ENCODE assay signal across 8 cellular contexts in genomic region chr1:89757532-89757931, GRCh38.
DNase-seq lines count a peak whose midpoint lies in the region; ATAC-seq and TF ChIP-seq lines count a peak whose summit lies in the region.

No MANE protein-coding gene starts in this region.

- no peaks in the 10 kb centered on the region for H3K79me2 ChIP-seq in SK-N-SH (ENCODE audit: insufficient read depth)

- H3K9ac ChIP-seq in SK-N-SH (no peak overlapping the region), skeletal muscle tissue (ENCODE audit: low read depth in 1 of 3, low read length in 3 of 3) (peak overlapping the region in 1 of 3 donors; percentile 16)

- intact Hi-C loops in CD4-positive, alpha-beta T cell (cut with DNase I, micrococcal nuclease) = loop anchor here (5.0 kb wide), 2 partner anchors 35 to 40 kb away; no protein-coding TSS in a partner anchor
- intact Hi-C loops in esophagus squamous epithelium (cut with DNase I) = no loop called here

- no peak for TF ChIP-seq EP300 in SK-N-SH (IDR thresholded peaks at IDR 0.05; ENCODE audit: borderline replicate concordance in 1 of 2, low read depth in 1 of 2, low read length in 1 of 2)

- TF ChIP-seq POLR2A in esophagus squamous epithelium (IDR thresholded peaks at IDR 0.05) = no peak

- CTCF ChIA-PET in CD4-positive, alpha-beta T cell (lab: Charles Lee) = interaction anchor here (1.2 to 2.0 kb wide), 4 partner anchors 98 to 147 kb away, joined by 4 to 6 read pairs (median 5); partner anchors contain the start of gene LRRC8C
- CTCF ChIA-PET in SK-N-SH (lab: Yijun Ruan, JAX) = interaction anchor here (1.1 to 16.7 kb wide), 8 partner anchors 9 to 274 kb away, joined by 3 to 265 read pairs (median 4); partner anchors contain the start of gene LRRC8C

- H3K27me3 Mint-ChIP-seq in CD4-positive, alpha-beta T cell = no peaks in the 10 kb centered on the region

- H3K27me3 ChIP-seq in CD4-positive, alpha-beta T cell (ENCODE audit: control insufficient read depth, insufficient read depth, low read length) = no peaks in the 10 kb centered on the region
- H3K27me3 ChIP-seq in SK-N-SH (ENCODE audit: insufficient read depth) (no peaks in the 10 kb centered on the region), esophagus squamous epithelium (peaks cover 0 to 4% (median 0%) of the 10 kb centered on the region in 4 donors), skeletal muscle tissue (ENCODE audit: control insufficient read depth in 3 of 3, insufficient read depth in 3 of 3, low read length in 3 of 3) (no peaks in the 10 kb centered on the region)

- peak overlapping the region; percentile 64 for H3K27ac ChIP-seq in CD4-positive, alpha-beta T cell (ENCODE audit: low read depth, low read length)
- 0 out of 4 replicates have a peak overlapping the region, but pooled peaks of 1 of the 2 experiments have one; percentile 28 for H3K27ac ChIP-seq in SK-N-SH (ENCODE audit: low read depth in 2 of 2, low read length in 1 of 2)
- peak overlapping the region in 3 of 4 donors; percentile 9 to 70 (median 29) for H3K27ac ChIP-seq in esophagus squamous epithelium
- peak overlapping the region; percentile 25 for H3K27ac ChIP-seq in skeletal muscle tissue (ENCODE audit: low read depth, low read length)

- peak overlapping the region; percentile 86 for H3K27ac Mint-ChIP-seq in CD4-positive, alpha-beta T cell

- TF ChIP-seq CTCF in CD4-positive, alpha-beta T cell (IDR thresholded peaks at IDR 0.05) = no peak
- TF ChIP-seq CTCF in SK-N-SH (IDR thresholded peaks at IDR 0.05) = no peak
- TF ChIP-seq CTCF in esophagus squamous epithelium (IDR thresholded peaks at IDR 0.05) = no peak
- no peak for TF ChIP-seq CTCF in omental fat pad (IDR thresholded peaks at IDR 0.05)

- H3K4me1 ChIP-seq in SK-N-SH (ENCODE audit: control insufficient read depth in 1 of 2, insufficient read depth in 2 of 2, low read depth in 1 of 2, low read length in 1 of 2) (peaks cover 12 to 25% of the 10 kb centered on the region in 2 experiments; a peak in 3 of 4 replicates), esophagus squamous epithelium (peaks cover 4 to 24% (median 19%) of the 10 kb centered on the region in 3 donors), skeletal muscle tissue (ENCODE audit: control insufficient read depth in 3 of 3, insufficient read depth in 3 of 3, low read length in 3 of 3) (peaks cover 16 to 26% (median 23%) of the 10 kb centered on the region in 3 donors)

- peak; percentile 74 for ATAC-seq in CD4-positive, alpha-beta T cell (ENCODE audit: poor library complexity)
- no peak for ATAC-seq in omental fat pad (ENCODE audit: low FRiP score)
- no peak for ATAC-seq in HG03039 (IDR thresholded peaks at IDR 0.05; ENCODE audit: unreplicated experiment)

- H3F3A ChIP-seq in SK-N-SH (replicated peaks; ENCODE audit: insufficient read depth) = no peaks in the 10 kb centered on the region

- H3K36me3 ChIP-seq in SK-N-SH (replicated peaks in 1 of 2; ENCODE audit: control insufficient read depth in 1 of 2, insufficient read depth in 2 of 2, low read length in 1 of 2) = no peaks in the 10 kb centered on the region
- no peaks in the 10 kb centered on the region for H3K36me3 ChIP-seq in esophagus squamous epithelium
- H3K36me3 ChIP-seq in skeletal muscle tissue (ENCODE audit: control insufficient read depth in 3 of 3, insufficient read depth in 3 of 3, low read length in 3 of 3) = no peaks in the 10 kb centered on the region

- H3K4me2 ChIP-seq in SK-N-SH = no peak overlapping the region

- no peaks in the 10 kb centered on the region for H3K9me3 Mint-ChIP-seq in CD4-positive, alpha-beta T cell

- peak in 7 of 10 experiments; percentile 15 to 41 (median 32) for DNase-seq in CD4-positive, alpha-beta T cell
- DNase-seq in HCEC 1CT (peak; percentile 11), SK-N-SH (peak; percentile 35), esophagus squamous epithelium (lab: John Stamatoyannopoulos, UW) (no peak), omental fat pad (ENCODE audit: low spot score) (no peak), NCI-H2196 treated with DMSO at 0.1 percent for 48 hours (lab: John Stamatoyannopoulos, UW; ENCODE audit: unreplicated experiment) (no peak)

- no peaks in the 10 kb centered on the region for H3K9me3 ChIP-seq in CD4-positive, alpha-beta T cell (ENCODE audit: control insufficient read depth, low read length)
- H3K9me3 ChIP-seq in SK-N-SH (no peaks in the 10 kb centered on the region), esophagus squamous epithelium (no peaks in the 10 kb centered on the region), skeletal muscle tissue (ENCODE audit: control insufficient read depth in 3 of 3, low read length in 3 of 3) (no peaks in the 10 kb centered on the region)

- H3K4me3 Mint-ChIP-seq in CD4-positive, alpha-beta T cell = peak overlapping the region; percentile 82

- H4K20me1 ChIP-seq in SK-N-SH (ENCODE audit: insufficient read depth) = no peaks in the 10 kb centered on the region

- H3K4me3 ChIP-seq in SK-N-SH (ENCODE audit: low read depth in 2 of 2, low read length in 1 of 2) (no peak overlapping the region), esophagus squamous epithelium (peak overlapping the region in 1 of 4 donors; percentile 25), skeletal muscle tissue (ENCODE audit: low read length in 3 of 3) (no peak overlapping the region)

- no peaks in the 10 kb centered on the region for H3K9me2 ChIP-seq in SK-N-SH

- no peak overlapping the region for H2AFZ ChIP-seq in SK-N-SH (ENCODE audit: low read depth)

- POLR2A ChIA-PET in CD4-positive, alpha-beta T cell (lab: Charles Lee) = interaction anchor here (0.6 to 4.7 kb wide), 14 partner anchors 14 to 233 kb away, joined by 3 to 47 read pairs (median 4); partner anchors contain the start of genes LRRC8B and LRRC8C
- POLR2A ChIA-PET in SK-N-SH (lab: Yijun Ruan, JAX) = no interaction called here

- H3K4me1 Mint-ChIP-seq in CD4-positive, alpha-beta T cell (ENCODE audit: low read depth) = peaks cover 89% of the 10 kb centered on the region

- TF ChIP-seq RAD21 in SK-N-SH (IDR thresholded peaks at IDR 0.05; ENCODE audit: low read length) = no peak

- WGBS in SK-N-SH (ENCODE audit: low lambda C conversion rate) = 61% methylated on average over 5 of the region's 5 CpGs
- 24 to 42% methylated on average over 5 of the region's 5 CpGs for WGBS in esophagus squamous epithelium, 2 donors

- H3K36me3 Mint-ChIP-seq in CD4-positive, alpha-beta T cell (ENCODE audit: low read depth) = no peaks in the 10 kb centered on the region

TF ChIP-seq in SK-N-SH, 30 proteins besides CTCF, POLR2A, EP300 and RAD21 (continues in another document):
- no peak for TF ChIP-seq FOXJ3 (CRISPR knock-in tag; IDR thresholded peaks at IDR 0.05)
- no peak for TF ChIP-seq REST (IDR thresholded peaks at IDR 0.05; ENCODE audit: low read depth, low read length)
- TF ChIP-seq CHD2 (IDR thresholded peaks at IDR 0.05; ENCODE audit: low read length, partially characterized antibody) = no peak
- no peak for TF ChIP-seq RFX5 (IDR thresholded peaks at IDR 0.05; ENCODE audit: low read length)
- TF ChIP-seq MEF2A (IDR thresholded peaks at IDR 0.05; ENCODE audit: borderline replicate concordance, low read depth) = no peak
- TF ChIP-seq PBX3 (IDR thresholded peaks at IDR 0.05) = no peak
- TF ChIP-seq NRF1 (IDR thresholded peaks at IDR 0.05; ENCODE audit: low read depth, low read length) = no peak
- no peak for TF ChIP-seq RCOR1 (IDR thresholded peaks at IDR 0.05; ENCODE audit: low read length)
- TF ChIP-seq JUND (IDR thresholded peaks at IDR 0.05) = no peak
- TF ChIP-seq SIN3A (IDR thresholded peaks at IDR 0.05; ENCODE audit: borderline replicate concordance, low read depth, low read length) = no peak
- no peak for TF ChIP-seq GABPA (IDR thresholded peaks at IDR 0.05; ENCODE audit: low read depth)
- no peak for TF ChIP-seq YY1 (IDR thresholded peaks at IDR 0.05; ENCODE audit: low read depth)
- TF ChIP-seq EZH2phosphoT487 (IDR thresholded peaks at IDR 0.05; ENCODE audit: borderline replicate concordance, low read depth) = no peak

Comparison
In these comparisons a context has a peak if more than half of its experiments do, and no peak if none do; other contexts are left out.
1. DNase-seq: peak in CD4-positive, alpha-beta T cell (7 of 10), HCEC 1CT (single experiment) and SK-N-SH (single experiment); none in esophagus squamous epithelium (single experiment), omental fat pad (single experiment) and NCI-H2196 treated with DMSO at 0.1 percent for 48 hours (single experiment).